ENCODE assay signal across 8 cellular contexts in genomic region chr9:83920469-83920941, GRCh38. TPM values are rescaled to one million over a fixed set of nuclear protein-coding genes. Genes with fewer than 3 reads are reported as not detected.
DNase-seq lines count a peak whose midpoint lies in the region; ATAC-seq and TF ChIP-seq lines count a peak whose summit lies in the region.

No MANE protein-coding gene starts in this region.

- peak overlapping the region; percentile 91 to 97 (median 94) for H3K27ac Mint-ChIP-seq in CD14-positive monocyte

- peak overlapping the region; percentile 83 to 89 for H3K4me3 Mint-ChIP-seq in CD14-positive monocyte

- peaks cover 0 to 4% (median 0%) of the 10 kb centered on the region in 3 donors for H3K27me3 Mint-ChIP-seq in CD14-positive monocyte (ENCODE audit: low read depth in 3 of 3)

- no peaks in the 10 kb centered on the region for H3K27me3 ChIP-seq in layer of hippocampus (ENCODE audit: control insufficient read depth, insufficient read depth, low read length)

- H3K27ac ChIP-seq in caudate nucleus (ENCODE audit: low read depth, low read length): no peak overlapping the region
- H3K27ac ChIP-seq in layer of hippocampus (ENCODE audit: low read depth, low read length): peak overlapping the region; percentile 65

- intact Hi-C loops in CD14-positive monocyte (cut with micrococcal nuclease): loop anchor here (2.0 to 10.0 kb wide), 4 partner anchors 58 to 216 kb away; partner anchors contain the start of genes GKAP1 (in 1 of the 2), HNRNPK (in 1 of the 2), RMI1 (in 1 of the 2) and UBQLN1 (in 1 of the 2)

- ATAC-seq in GM18907 (IDR thresholded peaks at IDR 0.05; ENCODE audit: unreplicated experiment): peak; percentile 38
- ATAC-seq in HG03108 (IDR thresholded peaks at IDR 0.05; ENCODE audit: unreplicated experiment): peak; percentile 29
- peak; percentile 12 for ATAC-seq in stimulated activated naive CD8-positive, alpha-beta T cell treated with anti-CD3 and anti-CD28 coated beads, Interleukin-15, Interleukin-2, amounts not matched to agents 100 U/mL and 50 U/mL, for 24 hours

- peaks cover 12% of the 10 kb centered on the region for H3K4me1 Mint-ChIP-seq in CD14-positive monocyte

- TF ChIP-seq CTCF in CD14-positive monocyte (IDR thresholded peaks at IDR 0.05): no peak

- H3K9me3 Mint-ChIP-seq in CD14-positive monocyte: no peaks in the 10 kb centered on the region

- no peak for DNase-seq in CD14-positive monocyte (ENCODE audit: low spot score)
- peak; percentile 20 for DNase-seq in NCI-H526 treated with DMSO at 0.1 percent for 48 hours (lab: John Stamatoyannopoulos, UW)
- DNase-seq in caudate nucleus (lab: John Stamatoyannopoulos, UW): peak in 33 of 61 donors; percentile 5 to 81 (median 47)
- no peak for DNase-seq in stimulated activated naive CD8-positive, alpha-beta T cell treated with anti-CD3 and anti-CD28 coated beads, Interleukin-15, Interleukin-2, amounts not matched to agents 100 U/mL and 50 U/mL, for 24 hours
- no peak for DNase-seq in mesenteric fat pad (ENCODE audit: low spot score)

- peaks cover 0 to 5% of the 10 kb centered on the region in 2 donors for H3K36me3 Mint-ChIP-seq in CD14-positive monocyte

RNA-seq across cellular contexts. Expression of gene KIF27, which starts 0.7 kb away (rescaled TPM):
- 1 to 10 TPM in 1 of 2 donors, under 1 TPM in 1; 0.58 to 1.3 TPM for polyA plus RNA-seq in CD14-positive monocyte
- total RNA-seq in mesenteric fat pad: 3.9 TPM

RNA-seq across cellular contexts. Expression of gene HNRNPK, which starts 59.5 kb away (rescaled TPM):
- 100 to 1,000 TPM; 645 to 743 TPM for polyA plus RNA-seq in CD14-positive monocyte
- total RNA-seq in mesenteric fat pad: 441 TPM

Comparison
In these comparisons a context has a peak if more than half of its experiments do, and no peak if none do; other contexts are left out.
1. DNase-seq: peak in NCI-H526 treated with DMSO at 0.1 percent for 48 hours (single experiment) and caudate nucleus (33 of 61); none in CD14-positive monocyte (single experiment), stimulated activated naive CD8-positive, alpha-beta T cell treated with anti-CD3 and anti-CD28 coated beads, Interleukin-15, Interleukin-2, amounts not matched to agents 100 U/mL and 50 U/mL, for 24 hours (single experiment) and mesenteric fat pad (single experiment).
2. Peak in every context shown above with its lines, with median percentiles within 50 percentile points of each other: ATAC-seq.